29 cellular contexts compared by ENCODE assay signal in the genomic region with DNA sequence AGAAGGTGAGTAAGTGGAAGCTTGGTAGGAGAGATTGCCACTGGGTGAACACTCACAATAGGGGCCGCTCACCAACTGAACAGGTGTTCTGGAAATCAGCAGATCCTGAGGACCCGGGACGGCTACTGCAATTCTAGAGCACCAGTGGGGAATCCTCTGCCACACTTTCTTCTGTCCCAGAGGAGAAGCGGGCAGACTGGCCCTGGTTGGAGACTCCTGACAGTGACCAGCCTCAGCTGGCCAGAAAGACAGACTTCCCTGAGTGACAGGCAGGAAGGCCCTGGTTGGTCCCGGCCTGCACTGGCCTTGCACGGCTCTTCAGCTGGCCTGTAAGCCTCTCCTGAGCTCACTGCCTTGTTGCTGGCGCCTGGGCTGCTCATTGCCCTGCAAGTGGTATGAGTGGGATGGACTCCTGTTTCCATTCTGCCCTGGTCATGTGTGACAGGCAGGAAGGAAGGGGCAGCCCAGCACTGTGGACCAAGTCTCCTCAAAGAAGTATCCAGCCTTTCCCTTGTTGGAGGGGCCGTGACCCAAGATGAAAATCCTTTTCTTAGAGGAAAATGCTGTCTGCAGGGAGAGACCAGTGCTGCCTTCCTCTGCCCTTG. TPM values are rescaled to one million over a fixed set of nuclear protein-coding genes. Genes with fewer than 3 reads are reported as not detected.
DNase-seq lines count a peak whose midpoint lies in the region; ATAC-seq and TF ChIP-seq lines count a peak whose summit lies in the region.
"Had no signal": no experiment of that assay in that cellular context is flagged by ENCODE, and none has a peak within 500 bp of the region (broad histone marks: within the 10 kb centered on the region; RNA-seq: fewer than 3 reads in every experiment).

No MANE protein-coding gene starts in this region.

- H3K9me3 Mint-ChIP-seq in T-cell, result no peaks in the 10 kb centered on the region
- H3K9me3 Mint-ChIP-seq: activated naive CD8-positive, alpha-beta T cell treated with anti-CD3 and anti-CD28 coated beads for 36 hours; CD4-positive, CD25-positive, alpha-beta regulatory T cell; neural crest cell had no signal

- H3K4me1 ChIP-seq in gastroesophageal sphincter, result peaks cover 2 to 68% (median 11%) of the 10 kb centered on the region in 3 donors
- no peaks in the 10 kb centered on the region for H3K4me1 ChIP-seq in body of pancreas

- H3K27ac ChIP-seq in gastroesophageal sphincter (peak overlapping the region in 3 of 4 donors; percentile 23 to 73 (median 55)), body of pancreas (no peak overlapping the region)
- H3K27ac ChIP-seq: 22Rv1, right lobe of liver, VCaP had no signal

- H3K27me3 ChIP-seq in gastroesophageal sphincter (no peaks in the 10 kb centered on the region), body of pancreas (no peaks in the 10 kb centered on the region)
- H3K27me3 ChIP-seq: ascending aorta, dorsolateral prefrontal cortex, right lobe of liver had no signal

- peak overlapping the region; percentile 8 to 78 for H3K27ac Mint-ChIP-seq in T-cell
- H3K27ac Mint-ChIP-seq: activated naive CD8-positive, alpha-beta T cell treated with anti-CD3 and anti-CD28 coated beads for 36 hours; CD4-positive, CD25-positive, alpha-beta regulatory T cell had no signal

- intact Hi-C loops in sciatic nerve (cut with DNase I), result no loop called here
- intact Hi-C loops in body of pancreas (cut with DNase I), result no loop called here

- CTCF ChIA-PET in T-cell (lab: Charles Lee), result no interaction called here

- no peak for TF ChIP-seq CTCF in gastroesophageal sphincter (IDR thresholded peaks at IDR 0.05)
- no peak for TF ChIP-seq CTCF in body of pancreas (IDR thresholded peaks at IDR 0.05)

- peaks cover 61 to 63% (median 62%) of the 10 kb centered on the region in 3 donors for H3K4me1 Mint-ChIP-seq in T-cell

- TF ChIP-seq POLR2A in gastroesophageal sphincter (IDR thresholded peaks at IDR 0.05) (no peak), body of pancreas (IDR thresholded peaks at IDR 0.05) (no peak)

- POLR2A ChIA-PET in T-cell (lab: Charles Lee), result no interaction called here

- H3K36me3 ChIP-seq in gastroesophageal sphincter (peaks cover 0 to under 1% of the 10 kb centered on the region in 2 donors), body of pancreas (replicated peaks in 1 of 2; ENCODE audit: insufficient read depth in 1 of 2, low read depth in 2 of 2) (no peaks in the 10 kb centered on the region)
- H3K36me3 ChIP-seq: ascending aorta, right lobe of liver had no signal

- no peaks in the 10 kb centered on the region for H3K27me3 Mint-ChIP-seq in T-cell
- H3K27me3 Mint-ChIP-seq: activated naive CD8-positive, alpha-beta T cell treated with anti-CD3 and anti-CD28 coated beads for 36 hours had no signal

- no peaks in the 10 kb centered on the region for H3K9me3 ChIP-seq in gastroesophageal sphincter
- H3K9me3 ChIP-seq in body of pancreas, result no peaks in the 10 kb centered on the region
- H3K9me3 ChIP-seq: ascending aorta, right lobe of liver had no signal

- peak; percentile 12 for DNase-seq in NCI-H82 (lab: John Stamatoyannopoulos, UW)
- DNase-seq in NCI-H82 treated with DMSO at 0.1 percent for 48 hours (lab: John Stamatoyannopoulos, UW; ENCODE audit: unreplicated experiment), result no peak
- DNase-seq in T-cell, result peak in 1 of 34 experiments; percentile 4
- DNase-seq in sciatic nerve (ENCODE audit: low spot score), result peak; percentile 48
- no peak for DNase-seq in GDM1 (lab: John Stamatoyannopoulos, UW)
- no peak for DNase-seq in body of pancreas
- DNase-seq: activated CD4-positive, alpha-beta T cell treated with anti-CD3 and anti-CD28 coated beads for 48 hours; activated naive CD8-positive, alpha-beta T cell treated with anti-CD3 and anti-CD28 coated beads for 36 hours; CD4-positive, CD25-positive, alpha-beta regulatory T cell; central memory CD4-positive, alpha-beta T cell; dorsolateral prefrontal cortex; GOT3; IMR-90; NCI-H1048; NCI-H1694; NCI-H510A treated with DMSO at 0.1 percent for 48 hours; PC-3; posterior cingulate gyrus; right lobe of liver; stimulated activated naive CD4-positive, alpha-beta T cell treated with Interleukin-2 at 50 U/mL for 16 hours; T-helper 9 cell had no signal

- no peak overlapping the region for H3K4me3 Mint-ChIP-seq in T-cell
- H3K4me3 Mint-ChIP-seq: activated naive CD8-positive, alpha-beta T cell treated with anti-CD3 and anti-CD28 coated beads for 36 hours; neural crest cell had no signal

- no peak for TF ChIP-seq EP300 in gastroesophageal sphincter (IDR thresholded peaks at IDR 0.05)

- H3K36me3 Mint-ChIP-seq in T-cell, result peaks cover 16% of the 10 kb centered on the region

- no peak for ATAC-seq in T-cell (replicated peaks in 1 of 4)
- no peak for ATAC-seq in gastroesophageal sphincter
- no peak for ATAC-seq in sciatic nerve
- no peak for ATAC-seq in GM21390 (IDR thresholded peaks at IDR 0.05; ENCODE audit: unreplicated experiment)
- ATAC-seq in body of pancreas, result no peak
- ATAC-seq: GM12878, PC-3 had no signal

- WGBS in gastroesophageal sphincter (ENCODE audit: low coverage in 1 of 2), 2 donors, result 92% methylated on average over 3 of the region's 8 CpGs; no CpG with 5 or more reads in 1 of the 2 donors
- WGBS in body of pancreas, 2 donors, result 90 to 92% methylated on average over 4 to 8 of the region's 8 CpGs

- H3K4me3 ChIP-seq in gastroesophageal sphincter, result no peak overlapping the region
- no peak overlapping the region for H3K4me3 ChIP-seq in body of pancreas
- H3K4me3 ChIP-seq: ascending aorta, dorsolateral prefrontal cortex, GM12878, lung, right lobe of liver had no signal

RNA-seq across cellular contexts. Expression of a gene that starts 34.5 kb away (rescaled TPM):
- 10 to 100 TPM; 57.5 to 90.5 (median 65.5) TPM for total RNA-seq in T-cell
- total RNA-seq in gastroesophageal sphincter, result 10 to 100 TPM; 20.0 to 38.1 (median 27.8) TPM
- total RNA-seq in sciatic nerve, result 29.4 TPM
- total RNA-seq in body of pancreas, result 10 to 100 TPM in 1 of 2 donors, 1 to 10 TPM in 1; 4.4 to 10.9 TPM

Comparison
In these comparisons a context has a peak if more than half of its experiments do, and no peak if none do; other contexts are left out.
1. DNase-seq: peak in NCI-H82 (single experiment) and sciatic nerve (single experiment); none in NCI-H82 treated with DMSO at 0.1 percent for 48 hours (single experiment), GDM1 (single experiment) and body of pancreas (0 of 4).
2. H3K27ac ChIP-seq: peak in gastroesophageal sphincter (3 of 4); none in body of pancreas (0 of 4).